25 cellular contexts compared by ENCODE assay signal in genomic region chr3:107775958-107776357, GRCh38.
DNase-seq lines count a peak whose midpoint lies in the region; TF ChIP-seq lines count a peak whose summit lies in the region.
"Had no signal": no experiment of that assay in that cellular context is flagged by ENCODE, and none has a peak within 500 bp of the region (broad histone marks: within the 10 kb centered on the region; RNA-seq: fewer than 3 reads in every experiment).

No MANE protein-coding gene starts in this region.

- TF ChIP-seq CTCF in transverse colon (IDR thresholded peaks at IDR 0.05), result no peak

- H3K4me3 ChIP-seq in transverse colon, result no peak overlapping the region
- H3K4me3 ChIP-seq: adrenal gland, heart right ventricle had no signal

- in situ Hi-C loops in transverse colon (cut with MboI; ENCODE audit: low pct_ligation_motif_present in 1 of 4, low pct_unique_long_range_greater_than_20kb in 1 of 4, low sequenced_read_pairs in 3 of 4), result no loop called here

- DNase-seq in NCI-H1105 (lab: John Stamatoyannopoulos, UW), result peak; percentile 3
- no peak for DNase-seq in NCI-H1105 treated with DMSO at 0.1 percent for 48 hours (lab: John Stamatoyannopoulos, UW)
- peak; percentile 59 for DNase-seq in NCI-H1092 treated with DMSO at 0.1 percent for 48 hours (lab: John Stamatoyannopoulos, UW)
- DNase-seq in NCI-H524 treated with DMSO at 0.1 percent for 48 hours (lab: John Stamatoyannopoulos, UW), result peak; percentile 17
- DNase-seq in retina, result peak; percentile 16
- DNase-seq in transverse colon, result no peak
- DNase-seq in GM19238 (ENCODE audit: insufficient read length, low spot score), result no peak
- DNase-seq in NCI-H128 (lab: John Stamatoyannopoulos, UW; ENCODE audit: unreplicated experiment), result no peak
- DNase-seq: 8988T; activated CD4-positive, alpha-beta T cell treated with anti-CD3 and anti-CD28 coated beads for 48 hours; activated naive CD4-positive, alpha-beta T cell treated with Interleukin-2 at 50 U/mL for 16 hours; activated T-cell treated with anti-CD3 and anti-CD28 coated beads, Interleukin-2, amount 50 U/mL, for 4 hours; adrenal gland; DND-41; effector memory CD4-positive, alpha-beta T cell; erythroblast; heart right ventricle; left cardiac atrium; mammary epithelial cell; NCI-H2081; NCI-H510A treated with DMSO at 0.1 percent for 48 hours; posterior cingulate gyrus; RPMI8226; stimulated activated CD8-positive, alpha-beta memory T cell treated with anti-CD3 and anti-CD28 coated beads, Interleukin-4, amount 100 ng/mL, for 48 hours had no signal

- no peaks in the 10 kb centered on the region for H3K27me3 ChIP-seq in transverse colon
- H3K27me3 ChIP-seq: adrenal gland, heart right ventricle had no signal

- H3K27ac ChIP-seq in transverse colon, result no peak overlapping the region
- H3K27ac ChIP-seq: adrenal gland, heart right ventricle, VCaP had no signal

- no peaks in the 10 kb centered on the region for H3K4me1 ChIP-seq in transverse colon
- H3K4me1 ChIP-seq: heart right ventricle had no signal

- H3K9me3 ChIP-seq in transverse colon, result no peaks in the 10 kb centered on the region
- H3K9me3 ChIP-seq: adrenal gland, heart right ventricle had no signal

- 95 to 100% methylated on average over 1 of the region's 1 CpG for WGBS in transverse colon (ENCODE audit: low coverage in 1 of 2), 2 donors

- intact Hi-C loops in transverse colon (cut with DNase I; ENCODE audit: low total_unique reads), result no loop called here

- TF ChIP-seq POLR2A in transverse colon (IDR thresholded peaks at IDR 0.05), result no peak

- H3K36me3 ChIP-seq in transverse colon, result peaks cover 0 to 24% (median 5%) of the 10 kb centered on the region in 4 donors

- TF ChIP-seq EP300 in transverse colon (IDR thresholded peaks at IDR 0.05; ENCODE audit: low read depth), result no peak

Comparison
In these comparisons a context has a peak if more than half of its experiments do, and no peak if none do; other contexts are left out.
1. DNase-seq: peak in NCI-H1105 (single experiment), NCI-H1092 treated with DMSO at 0.1 percent for 48 hours (single experiment), NCI-H524 treated with DMSO at 0.1 percent for 48 hours (single experiment) and retina (single experiment); none in NCI-H1105 treated with DMSO at 0.1 percent for 48 hours (single experiment), transverse colon (single experiment), GM19238 (single experiment) and NCI-H128 (single experiment).